In genomic region chr1:1232224-1232800, GRCh38 we compare ENCODE assay signal across 8 cellular contexts. TPM values are rescaled to one million over a fixed set of nuclear protein-coding genes. Genes with fewer than 3 reads are reported as not detected.
DNase-seq lines count a peak whose midpoint lies in the region; TF ChIP-seq lines count a peak whose summit lies in the region.

TSS of gene B3GALT6 (plus strand) at chr1:1232237. CDS start at chr1:1232279, 42 bp downstream.

- intact Hi-C loops in T-helper 2 cell treated with Interferon-gamma antibody and Interleukin-4, amounts not matched to agents 100 ng/mL and 5 ng/mL, for 36 hours (cut with micrococcal nuclease), result loop anchor here (1.0 to 2.0 kb wide), 3 partner anchors 18 to 116 kb away; partner anchors contain the start of genes C1orf159 and UBE2J2
- intact Hi-C loops in esophagus squamous epithelium (cut with DNase I), result no loop called here

- H3K27ac ChIP-seq in RWPE1, result peak within 1 kb of the TSS; percentile 81
- H3K27ac ChIP-seq in esophagus squamous epithelium, result peak within 1 kb of the TSS; percentile 86 to 97 (median 96)
- H3K27ac ChIP-seq in osteoblast (ENCODE audit: low read depth, low read length), result peak within 1 kb of the TSS; percentile 80

- DNase-seq in T-helper 2 cell, result no peak
- no peak for DNase-seq in RWPE1 (ENCODE audit: low spot score)
- DNase-seq in esophagus squamous epithelium (lab: John Stamatoyannopoulos, UW), result no peak
- no peak for DNase-seq in osteoblast (ENCODE audit: insufficient read length, low spot score, missing footprints)
- no peak for DNase-seq in SKM-1 treated with dmso at 0.1 percent for 144 hours (lab: John Stamatoyannopoulos, UW; ENCODE audit: unreplicated experiment)
- no peak for DNase-seq in NCI-H2107 treated with DMSO at 0.1 percent for 48 hours (lab: John Stamatoyannopoulos, UW; ENCODE audit: unreplicated experiment)
- DNase-seq in activated effector memory CD4-positive, alpha-beta T cell treated with anti-CD3 and anti-CD28 coated beads, Interleukin-2, amount 50 U/mL, for 16 hours, result no peak

- peaks cover 32% of the 10 kb centered on the region for H4K20me1 ChIP-seq in osteoblast (ENCODE audit: insufficient read depth, low read length)

- peaks cover 15 to 40% (median 15%) of the 10 kb centered on the region in 3 donors for H3K36me3 ChIP-seq in esophagus squamous epithelium
- peaks cover 12% of the 10 kb centered on the region for H3K36me3 ChIP-seq in osteoblast (ENCODE audit: insufficient read depth, low read length)

- no CpG with 5 or more reads among the region's 99 CpGs for WGBS in esophagus squamous epithelium, 2 donors

- H2AFZ ChIP-seq in osteoblast (ENCODE audit: low read length), result peak within 1 kb of the TSS; percentile 87

- TF ChIP-seq CTCF in RWPE1 (conservative IDR thresholded peaks at IDR 0.05; ENCODE audit: low read depth), result no peak
- TF ChIP-seq CTCF in esophagus squamous epithelium (IDR thresholded peaks at IDR 0.05), result no peak
- no peak for TF ChIP-seq CTCF in osteoblast (IDR thresholded peaks at IDR 0.05; ENCODE audit: extremely low read depth, low read depth, low read length)

- H3K4me1 ChIP-seq in esophagus squamous epithelium (peaks cover 25 to 61% (median 28%) of the 10 kb centered on the region in 3 donors), osteoblast (ENCODE audit: insufficient read depth, low read length) (peaks cover 13% of the 10 kb centered on the region)

- no peak for TF ChIP-seq POLR2A in esophagus squamous epithelium (IDR thresholded peaks at IDR 0.05)

- peak within 1 kb of the TSS; percentile 100 for H3K4me2 ChIP-seq in osteoblast (ENCODE audit: insufficient read depth, low read length)

- no peaks in the 10 kb centered on the region for H3K9me3 ChIP-seq in esophagus squamous epithelium
- no peaks in the 10 kb centered on the region for H3K9me3 ChIP-seq in osteoblast (ENCODE audit: low read depth, low read length)

- CTCF ChIA-PET in RWPE1 (lab: Yijun Ruan, JAX), result no interaction called here

- POLR2A ChIA-PET in RWPE1 (lab: Yijun Ruan, JAX; ENCODE audit: low non-redundant PET), result no interaction called here

- H3K27me3 ChIP-seq in esophagus squamous epithelium (peaks cover 0 to 10% (median 0%) of the 10 kb centered on the region in 4 donors), osteoblast (ENCODE audit: insufficient read depth, low read length) (peaks cover 3% of the 10 kb centered on the region)

- peaks cover 63% of the 10 kb centered on the region for H3K79me2 ChIP-seq in osteoblast (ENCODE audit: insufficient read depth, low read length)

- H3K4me3 ChIP-seq in esophagus squamous epithelium (peak within 1 kb of the TSS; percentile 81 to 100 (median 96)), osteoblast (ENCODE audit: insufficient read depth, low read length) (peak within 1 kb of the TSS; percentile 91)

RNA-seq across cellular contexts. Expression of gene B3GALT6, which starts in this region (rescaled TPM):
- 27.1 and 27.5 TPM in 2 replicates for total RNA-seq in T-helper 2 cell treated with Interferon-gamma antibody and Interleukin-4, amounts not matched to agents 100 ng/mL and 5 ng/mL, for 36 hours
- total RNA-seq in esophagus squamous epithelium (10 to 100 TPM; 13.5 to 17.5 (median 15.6) TPM), osteoblast (26.5 and 29.7 TPM in 2 replicates)
